In the genomic region with DNA sequence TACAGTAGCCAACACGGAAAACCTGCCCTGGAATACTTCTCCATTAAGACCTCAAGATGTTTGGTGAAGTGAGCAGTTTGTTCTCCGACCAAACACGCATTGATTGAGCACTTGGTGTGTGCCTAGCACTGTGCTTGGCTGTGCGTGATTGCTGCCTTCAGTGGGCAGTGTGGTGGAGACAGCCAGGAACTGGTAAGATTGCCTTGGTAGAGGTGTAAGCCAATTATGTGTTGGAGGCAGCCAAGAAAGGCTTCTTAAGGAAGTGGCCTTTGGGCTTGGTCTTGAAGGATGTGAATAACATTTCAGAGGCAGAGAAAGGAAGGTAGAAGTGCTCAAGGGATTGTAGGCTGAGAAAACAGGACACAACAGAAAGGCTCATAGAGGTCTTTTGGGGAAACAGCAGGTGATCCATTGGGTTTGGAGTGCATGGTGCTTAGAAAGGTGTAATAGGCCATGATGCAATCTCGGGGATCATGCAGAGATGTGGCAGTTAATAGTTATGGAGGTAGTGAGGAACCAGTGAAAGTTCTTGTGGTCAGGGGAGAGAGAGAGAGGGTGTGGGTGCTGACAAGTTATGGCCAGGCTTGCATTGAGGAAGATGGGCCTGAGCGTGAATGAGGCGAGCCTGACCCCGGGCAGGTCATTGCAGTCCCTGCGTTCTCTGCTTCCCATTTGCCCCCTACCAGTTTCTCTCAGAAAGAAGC, we compare ENCODE assay signal across 9 cellular contexts. TPM values are rescaled to one million over a fixed set of nuclear protein-coding genes. Genes with fewer than 3 reads are reported as not detected.
DNase-seq lines count a peak whose midpoint lies in the region; ATAC-seq, FAIRE-seq and TF ChIP-seq lines count a peak whose summit lies in the region.
"Had no signal": no experiment of that assay in that cellular context is flagged by ENCODE, and none has a peak within 500 bp of the region (broad histone marks: within the 10 kb centered on the region; RNA-seq: fewer than 3 reads in every experiment).

No MANE protein-coding gene starts in this region.

- peak overlapping the region; percentile 1 for H3K4me2 ChIP-seq in GM23338

- H3K4me3 ChIP-seq in GM23338 (no peak overlapping the region), mucosa of descending colon (no peak overlapping the region)

- H4K20me1 ChIP-seq in GM23338 (replicated peaks; ENCODE audit: insufficient read depth), result peaks cover 84% of the 10 kb centered on the region

- peaks cover 73% of the 10 kb centered on the region for H3K4me1 Mint-ChIP-seq in GM23338
- H3K4me1 Mint-ChIP-seq in Calu3 (ENCODE audit: low read depth, unreplicated experiment), result peaks cover 37% of the 10 kb centered on the region

- ATAC-seq in GM23338 (no peak), mucosa of descending colon (peak; percentile 28), GM21526 (IDR thresholded peaks at IDR 0.05; ENCODE audit: low FRiP score, unreplicated experiment) (no peak)
- ATAC-seq: Right ventricle myocardium inferior had no signal

- H3K9me3 ChIP-seq in mucosa of descending colon, result no peaks in the 10 kb centered on the region

- H3K27ac Mint-ChIP-seq in GM23338 (peak overlapping the region; percentile 43), Calu3 (ENCODE audit: unreplicated experiment) (no peak overlapping the region)

- H3K36me3 ChIP-seq in GM23338 (ENCODE audit: insufficient read depth) (no peaks in the 10 kb centered on the region), mucosa of descending colon (ENCODE audit: low read depth) (no peaks in the 10 kb centered on the region)

- peaks cover 6% of the 10 kb centered on the region; the same call in 1 of the 2 replicates for H3F3A ChIP-seq in GM23338 (replicated peaks; ENCODE audit: low read depth)

- in situ Hi-C loops in GM13977 (cut with MboI; ENCODE audit: low pct_unique_long_range_greater_than_20kb, low sequenced_read_pairs, unreplicated experiment), result loop anchor here (25.0 kb wide), 1 partner anchor 210 kb away; no protein-coding TSS in a partner anchor

- TF ChIP-seq CTCF in GM13977 (IDR thresholded peaks at IDR 0.05; ENCODE audit: extremely low read depth, insufficient read depth, missing control alignments) (no peak), GM23338 (conservative IDR thresholded peaks at IDR 0.05; ENCODE audit: low read depth in 2 of 2) (no peak), mucosa of descending colon (IDR thresholded peaks at IDR 0.05) (no peak), D721Med (IDR thresholded peaks at IDR 0.05; ENCODE audit: insufficient read depth, missing control alignments) (no peak), Calu3 (IDR thresholded peaks at IDR 0.05; ENCODE audit: unreplicated experiment) (no peak)

- H3K27me3 Mint-ChIP-seq in GM23338 (ENCODE audit: insufficient read depth, low read depth, poor library complexity), result peaks cover 10% of the 10 kb centered on the region
- no peaks in the 10 kb centered on the region for H3K27me3 Mint-ChIP-seq in Calu3 (ENCODE audit: unreplicated experiment)

- CTCF ChIA-PET in Calu3 (lab: Charles Lee), result no interaction called here

- H3K9me3 Mint-ChIP-seq in GM23338 (no peaks in the 10 kb centered on the region), Calu3 (ENCODE audit: low read depth, unreplicated experiment) (no peaks in the 10 kb centered on the region)

- H3K9me2 ChIP-seq in GM23338 (ENCODE audit: insufficient read depth), result 0 out of 2 replicates have a peak, but pooled peaks cover 3% of the 10 kb centered on the region

- intact Hi-C loops in mucosa of descending colon (cut with DNase I, micrococcal nuclease) (no loop called here), Calu3 (cut with micrococcal nuclease; ENCODE audit: unreplicated experiment) (no loop called here)

- no peak overlapping the region; the same call in 2 of the 3 replicates for H3K4me3 Mint-ChIP-seq in GM23338
- H3K4me3 Mint-ChIP-seq in Calu3 (ENCODE audit: low read depth, unreplicated experiment), result no peak overlapping the region

- H3K36me3 Mint-ChIP-seq in GM23338 (ENCODE audit: low read depth) (no peaks in the 10 kb centered on the region), Calu3 (ENCODE audit: insufficient read depth, unreplicated experiment) (peaks cover 13% of the 10 kb centered on the region)

- no peak for FAIRE-seq in D721Med (lab: Jason Lieb, UNC)

- no TSS peak for BruUV-seq in Calu3 (replicated peaks; lab: Mats Ljungman, UMichigan)

- no peak overlapping the region for H3K27ac ChIP-seq in GM23338 (ENCODE audit: low read depth)

- peaks cover 75% of the 10 kb centered on the region for H3K4me1 ChIP-seq in GM23338 (ENCODE audit: insufficient read depth)
- peaks cover 12% of the 10 kb centered on the region for H3K4me1 ChIP-seq in mucosa of descending colon (ENCODE audit: low read depth)

- H2AFZ ChIP-seq in GM23338, result no peak overlapping the region

- DNase-seq in GM13977 (ENCODE audit: low spot score), result peak; percentile 54
- DNase-seq in GM23338 (ENCODE audit: low spot score), result no peak
- DNase-seq in NOMO-1 treated with dmso at 0.1 percent for 144 hours (lab: John Stamatoyannopoulos, UW; ENCODE audit: unreplicated experiment), result peak; percentile 72
- DNase-seq in mucosa of descending colon, result no peak
- no peak for DNase-seq in D721Med (ENCODE audit: insufficient read length, low spot score)
- DNase-seq in globus pallidus (ENCODE audit: low spot score), result no peak
- no peak for DNase-seq in Calu3

- H3K27me3 ChIP-seq in GM23338 (ENCODE audit: insufficient read depth), result no peaks in the 10 kb centered on the region

- peaks cover 100% of the 10 kb centered on the region for H3K79me2 ChIP-seq in GM23338 (replicated peaks; ENCODE audit: insufficient read depth)

TF ChIP-seq in GM23338, 12 proteins besides CTCF, POLR2A, EP300 and RAD21:
- TF ChIP-seq NANOG (IDR thresholded peaks at IDR 0.05; ENCODE audit: borderline replicate concordance), result no peak
- no peak for TF ChIP-seq EZH2 (IDR thresholded peaks at IDR 0.05; ENCODE audit: low read depth, unreplicated experiment)
- no peak for TF ChIP-seq POLR2AphosphoS5 (IDR thresholded peaks at IDR 0.05; ENCODE audit: low read depth)
- TF ChIP-seq ZNF331 (CRISPR knock-in tag; IDR thresholded peaks at IDR 0.05; ENCODE audit: low read depth), result no peak
- TF ChIP-seq STAT1 (IDR thresholded peaks at IDR 0.05; ENCODE audit: unreplicated experiment), result no peak

RNA-seq across cellular contexts. Expression of a gene that starts 6.3 kb away (rescaled TPM):
- 70.4 and 73.1 TPM in 2 replicates for total RNA-seq in GM23338 (2014; rRNA removed; shearing (Covaris generic))
- 32.3 and 35.5 TPM in 2 replicates for polyA plus RNA-seq in GM23338 (2016; fragmentation: Nextera tagmentation; extraction: Ambion mirVana)
- 10 to 100 TPM; 27.1 to 44.6 (median 30.0) TPM for total RNA-seq in mucosa of descending colon
- 23.8 and 27.0 TPM in 2 replicates for total RNA-seq in Calu3 (2022)

Comparison
In these comparisons a context has a peak if more than half of its experiments do, and no peak if none do; other contexts are left out.
1. DNase-seq: peak in GM13977 (single experiment) and NOMO-1 treated with dmso at 0.1 percent for 144 hours (single experiment); none in GM23338 (single experiment), mucosa of descending colon (0 of 3), D721Med (single experiment), globus pallidus (single experiment) and Calu3 (single experiment).